Comparison of ENCODE assay signal across 14 cellular contexts in genomic region chr22:46626911-46627805, GRCh38. TPM values are rescaled to one million over a fixed set of nuclear protein-coding genes. Genes with fewer than 3 reads are reported as not detected.
A peak's percentile ranks its signal among the peaks of the same experiment; 100 is the strongest.
DNase-seq lines count a peak whose midpoint lies in the region; ATAC-seq and TF ChIP-seq lines count a peak whose summit lies in the region.
"Had no signal": no experiment of that assay in that cellular context is flagged by ENCODE, and none has a peak within 500 bp of the region (broad histone marks: within the 10 kb centered on the region; RNA-seq: fewer than 3 reads in every experiment).

No MANE protein-coding gene starts in this region.

- ATAC-seq in DND-41 (ENCODE audit: insufficient read depth, low read depth) = no peak
- peak; percentile 94 for ATAC-seq in esophagus mucosa

- peaks cover 75% of the 10 kb centered on the region for H4K20me1 ChIP-seq in DND-41 (ENCODE audit: insufficient read depth, low read length)
- H4K20me1 ChIP-seq in MM.1S (ENCODE audit: insufficient read depth, low read length) = no peaks in the 10 kb centered on the region

- no peaks in the 10 kb centered on the region for H3F3A ChIP-seq in MM.1S (ENCODE audit: insufficient read depth, low read length)

- H3K4me3 ChIP-seq in DND-41 (ENCODE audit: low read depth in 1 of 2, low read length in 2 of 2) (no peak overlapping the region), LNCaP clone FGC (ENCODE audit: low read depth, low read length) (no peak overlapping the region), MM.1S (ENCODE audit: low read length) (no peak overlapping the region), WERI-Rb-1 (ENCODE audit: low read depth, low read length) (no peak overlapping the region)

- no peaks in the 10 kb centered on the region for H3K36me3 Mint-ChIP-seq in nephron (ENCODE audit: low read depth)
- H3K36me3 Mint-ChIP-seq: activated CD4-positive, alpha-beta memory T cell treated with anti-CD3 and anti-CD28 coated beads for 36 hours had no signal

- no peak overlapping the region for H3K9ac ChIP-seq in DND-41 (ENCODE audit: low read depth, low read length)
- H3K9ac ChIP-seq in MM.1S (ENCODE audit: low read length) = no peak overlapping the region

- DNase-seq in DND-41 (no peak), LNCaP clone FGC (ENCODE audit: low read depth) (peak; percentile 48), dedifferentiated amniotic fluid mesenchymal stem cell (ENCODE audit: extremely low spot score) (no peak), LoVo (ENCODE audit: low spot score) (no peak), MM.1S (no peak), WERI-Rb-1 (no peak)
- DNase-seq: activated CD4-positive, alpha-beta memory T cell treated with anti-CD3 and anti-CD28 coated beads for 36 hours; cortex of kidney; HFFc6; NK-92 treated with Interleukin-12 subunit alpha and Interleukin-12 subunit beta, amount 100 ng/mL, for 24 hours; occipital lobe had no signal

- peaks cover 11% of the 10 kb centered on the region for H3K4me1 ChIP-seq in DND-41 (ENCODE audit: insufficient read depth, low read length)
- H3K4me1 ChIP-seq in MM.1S (ENCODE audit: low read length) = no peaks in the 10 kb centered on the region

- H3K9me3 Mint-ChIP-seq in nephron = no peaks in the 10 kb centered on the region
- H3K9me3 Mint-ChIP-seq: activated CD4-positive, alpha-beta memory T cell treated with anti-CD3 and anti-CD28 coated beads for 36 hours; HFFc6; stimulated activated naive CD8-positive, alpha-beta T cell treated with anti-CD3 and anti-CD28 coated beads, Interleukin-15, Interleukin-2, amounts not matched to agents 100 ng/mL and 50 ng/mL, for 24 hours had no signal

- H3K79me2 ChIP-seq in DND-41 (ENCODE audit: insufficient read depth, low read length) (peaks cover 92% of the 10 kb centered on the region), MM.1S (ENCODE audit: low read length) (no peaks in the 10 kb centered on the region)

- no peaks in the 10 kb centered on the region for H3K4me1 Mint-ChIP-seq in nephron

- H3K27me3 ChIP-seq in DND-41 (ENCODE audit: insufficient read depth, low read length, poor library complexity) (no peaks in the 10 kb centered on the region), MM.1S (replicated peaks; ENCODE audit: insufficient read depth, low read length) (no peaks in the 10 kb centered on the region), WERI-Rb-1 (ENCODE audit: insufficient read depth, low read depth, severe bottlenecking) (no peaks in the 10 kb centered on the region)

- H3K27ac ChIP-seq in DND-41 (ENCODE audit: low read length) (peak overlapping the region; percentile 32; the same call in 1 of the 2 replicates), MM.1S (ENCODE audit: low read length) (no peak overlapping the region), WERI-Rb-1 (no peak overlapping the region)

- no peak overlapping the region for H3K4me2 ChIP-seq in DND-41 (ENCODE audit: insufficient read depth, low read length)
- H3K4me2 ChIP-seq in MM.1S (ENCODE audit: low read depth, low read length) = no peak overlapping the region

- peaks cover 74% of the 10 kb centered on the region for H3K36me3 ChIP-seq in DND-41 (ENCODE audit: insufficient read depth, low read length)
- H3K36me3 ChIP-seq in MM.1S (replicated peaks; ENCODE audit: insufficient read depth, low read length) = no peaks in the 10 kb centered on the region
- peaks cover 3% of the 10 kb centered on the region; the same call in 1 of the 2 replicates for H3K36me3 ChIP-seq in WERI-Rb-1

- no peak overlapping the region for H2AFZ ChIP-seq in DND-41 (ENCODE audit: low read depth, low read length)
- no peak overlapping the region for H2AFZ ChIP-seq in MM.1S (ENCODE audit: low read length)

- no peaks in the 10 kb centered on the region for H3K9me3 ChIP-seq in DND-41 (ENCODE audit: insufficient read depth, low read length, severe bottlenecking)
- H3K9me3 ChIP-seq in MM.1S (replicated peaks; ENCODE audit: insufficient read depth, low read length) = no peaks in the 10 kb centered on the region
- no peaks in the 10 kb centered on the region for H3K9me3 ChIP-seq in WERI-Rb-1 (ENCODE audit: severe bottlenecking)

- H3K4me3 Mint-ChIP-seq in nephron = no peak overlapping the region
- H3K4me3 Mint-ChIP-seq: activated CD4-positive, alpha-beta memory T cell treated with anti-CD3 and anti-CD28 coated beads for 36 hours; HFFc6; stimulated activated naive CD8-positive, alpha-beta T cell treated with anti-CD3 and anti-CD28 coated beads, Interleukin-15, Interleukin-2, amounts not matched to agents 100 ng/mL and 50 ng/mL, for 24 hours had no signal

- H3K27me3 Mint-ChIP-seq in nephron (ENCODE audit: low read depth) = no peaks in the 10 kb centered on the region
- H3K27me3 Mint-ChIP-seq: activated CD4-positive, alpha-beta memory T cell treated with anti-CD3 and anti-CD28 coated beads for 36 hours; stimulated activated naive CD8-positive, alpha-beta T cell treated with anti-CD3 and anti-CD28 coated beads, Interleukin-15, Interleukin-2, amounts not matched to agents 100 ng/mL and 50 ng/mL, for 24 hours had no signal

- no peak for TF ChIP-seq CTCF in DND-41 (IDR thresholded peaks at IDR 0.05; ENCODE audit: borderline replicate concordance, extremely low read depth, low read length, poor library complexity, severe bottlenecking)
- TF ChIP-seq CTCF in LNCaP clone FGC (IDR thresholded peaks at IDR 0.05; ENCODE audit: control insufficient read depth, extremely low read depth, insufficient read depth) = no peak
- TF ChIP-seq CTCF in nephron (IDR thresholded peaks at IDR 0.05; ENCODE audit: unreplicated experiment in 3 of 3) = no peak
- no peak for TF ChIP-seq CTCF in MM.1S (IDR thresholded peaks at IDR 0.05; ENCODE audit: low read length)
- no peak for TF ChIP-seq CTCF in WERI-Rb-1 (IDR thresholded peaks at IDR 0.05; ENCODE audit: low read depth, low read length)

- no peaks in the 10 kb centered on the region for H3K9me2 ChIP-seq in MM.1S (replicated peaks; ENCODE audit: insufficient read depth, low read length)

- peak overlapping the region in 2 of 3 experiments; percentile 74 to 79 for H3K27ac Mint-ChIP-seq in nephron
- H3K27ac Mint-ChIP-seq: activated CD4-positive, alpha-beta memory T cell treated with anti-CD3 and anti-CD28 coated beads for 36 hours; HFFc6; stimulated activated naive CD8-positive, alpha-beta T cell treated with anti-CD3 and anti-CD28 coated beads, Interleukin-15, Interleukin-2, amounts not matched to agents 100 ng/mL and 50 ng/mL, for 24 hours had no signal

RNA-seq across cellular contexts. Expression of gene GRAMD4, which starts 7.0 kb away (rescaled TPM):
- 37.7 TPM for total RNA-seq in esophagus mucosa
